Comparison of ENCODE assay signal across 22 cellular contexts in the genomic region with DNA sequence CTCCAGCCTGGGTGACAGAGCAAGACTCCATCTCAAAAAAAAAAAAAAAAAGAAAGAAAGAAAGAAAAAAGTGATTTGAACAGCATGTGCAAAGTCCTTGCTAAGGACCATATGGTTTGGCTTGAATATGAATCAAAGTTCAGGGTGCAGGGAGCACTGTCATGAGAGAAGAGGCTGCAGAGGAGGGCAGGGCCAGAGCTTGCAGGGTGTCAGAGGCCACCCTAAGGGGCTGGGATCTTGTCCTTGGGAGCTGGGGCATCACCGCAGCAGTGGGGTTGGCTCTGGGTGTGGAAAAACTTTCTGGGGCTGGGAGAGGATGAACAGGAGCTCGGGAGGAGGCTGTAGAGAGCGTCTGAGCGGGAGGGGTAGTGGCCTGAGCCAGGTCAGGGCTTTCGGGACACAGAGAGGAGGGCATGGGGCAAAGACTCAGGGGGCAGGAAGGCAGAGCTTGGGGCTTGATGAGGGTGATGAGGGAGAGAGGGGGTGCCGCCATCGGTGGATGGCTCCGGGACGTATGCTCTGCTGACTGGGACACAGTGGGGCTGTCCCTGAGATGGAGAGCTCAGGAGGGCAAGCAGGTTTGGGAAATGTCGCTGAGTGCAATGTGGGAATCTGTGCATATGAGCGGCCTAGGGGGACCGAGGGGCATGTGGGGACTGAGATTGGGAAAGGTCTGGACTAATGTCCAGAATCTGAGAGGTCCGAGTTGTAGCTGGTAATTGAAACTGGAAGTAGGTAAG. TPM values are rescaled to one million over a fixed set of nuclear protein-coding genes. Genes with fewer than 3 reads are reported as not detected.
DNase-seq lines count a peak whose midpoint lies in the region; ATAC-seq, FAIRE-seq and TF ChIP-seq lines count a peak whose summit lies in the region.
"Had no signal": no experiment of that assay in that cellular context is flagged by ENCODE, and none has a peak within 500 bp of the region (broad histone marks: within the 10 kb centered on the region; RNA-seq: fewer than 3 reads in every experiment).

No MANE protein-coding gene starts in this region.

- peaks cover 4% of the 10 kb centered on the region for H3K27me3 Mint-ChIP-seq in neural progenitor cell (ENCODE audit: insufficient read depth, low read depth)
- no peaks in the 10 kb centered on the region for H3K27me3 Mint-ChIP-seq in MCF 10A (ENCODE audit: insufficient read depth, unreplicated experiment)

- H3K27me3 ChIP-seq in K562 (ENCODE audit: control insufficient read depth in 2 of 2, insufficient read depth in 2 of 2, low read length in 2 of 2) = no peaks in the 10 kb centered on the region
- peaks cover 14% of the 10 kb centered on the region for H3K27me3 ChIP-seq in neural progenitor cell
- H3K27me3 ChIP-seq: SJSA1 had no signal

- no TSS peak for BruUV-seq in K562 (replicated peaks; lab: Mats Ljungman, UMichigan)
- no TSS peak for BruUV-seq in MCF 10A (replicated peaks; lab: Mats Ljungman, UMichigan)

- TF ChIP-seq CTCF in HEK293 (tag by site-specific recombination; IDR thresholded peaks at IDR 0.05) = no peak
- TF ChIP-seq CTCF in K562 (IDR thresholded peaks at IDR 0.05 in 2 of 3, conservative IDR thresholded peaks at IDR 0.05 in 1 of 3; ENCODE audit: insufficient read depth in 2 of 3, low read depth in 1 of 3, low read length in 3 of 3) = no peak
- TF ChIP-seq CTCF in neural progenitor cell (IDR thresholded peaks at IDR 0.05) = no peak
- TF ChIP-seq CTCF in MCF 10A (IDR thresholded peaks at IDR 0.05; ENCODE audit: unreplicated experiment) = no peak

- intact Hi-C loops in K562 (cut with micrococcal nuclease) (no loop called here), MCF 10A (cut with micrococcal nuclease) (no loop called here)

- H3K79me2 ChIP-seq in K562 (ENCODE audit: control insufficient read depth, insufficient read depth, low read length) = peaks cover 20% of the 10 kb centered on the region
- H3K79me2 ChIP-seq in neural progenitor cell (ENCODE audit: low read depth) = no peaks in the 10 kb centered on the region

- WGBS in K562 (ENCODE audit: insufficient coverage, low coverage, missing lambda C conversion rate) = 83% methylated on average over 13 of the region's 13 CpGs

- no peaks in the 10 kb centered on the region for H3K9me3 Mint-ChIP-seq in neural progenitor cell
- no peaks in the 10 kb centered on the region for H3K9me3 Mint-ChIP-seq in MCF 10A (ENCODE audit: unreplicated experiment)
- H3K9me3 Mint-ChIP-seq: IgD-negative memory B cell had no signal

- H3K27ac Mint-ChIP-seq in neural progenitor cell = peak overlapping the region; percentile 4
- no peak overlapping the region for H3K27ac Mint-ChIP-seq in MCF 10A (ENCODE audit: low read depth, unreplicated experiment)
- H3K27ac Mint-ChIP-seq: GM23338 had no signal

- H3K4me3 ChIP-seq in HEK293 (ENCODE audit: low read depth, low read length) = no peak overlapping the region
- no peak overlapping the region for H3K4me3 ChIP-seq in K562
- no peak overlapping the region for H3K4me3 ChIP-seq in neural progenitor cell
- H3K4me3 ChIP-seq: BLaER1 treated with 17β-estradiol and CSF1 and Interleukin-3, amounts not matched to agents 10 nM and 100 nM; GM12878; GM23338; SJSA1 had no signal

- H3K4me1 Mint-ChIP-seq in neural progenitor cell (peaks cover 24% of the 10 kb centered on the region), MCF 10A (ENCODE audit: insufficient read depth, unreplicated experiment) (peaks cover 7% of the 10 kb centered on the region)

- no peak overlapping the region for H3K27ac ChIP-seq in HEK293 (ENCODE audit: extremely low read depth, low read depth, low read length)
- H3K27ac ChIP-seq in K562 (ENCODE audit: extremely low read depth, low read depth, low read length) = no peak overlapping the region
- H3K27ac ChIP-seq in neural progenitor cell = no peak overlapping the region
- H3K27ac ChIP-seq: BLaER1 treated with 17β-estradiol and CSF1 and Interleukin-3, amounts not matched to agents 10 nM and 100 nM; SJSA1 had no signal

- CTCF ChIA-PET in HEK293 (lab: Yijun Ruan, JAX) = interaction anchor here (0.6 to 2.1 kb wide), 7 partner anchors 15 to 167 kb away, joined by 3 to 13 read pairs (median 4); partner anchors contain the start of gene RUVBL2
- CTCF ChIA-PET in K562 (lab: Yijun Ruan, JAX; ENCODE audit: low intra/inter-chr PET ratio) = no interaction called here
- CTCF ChIA-PET in MCF 10A (lab: Yijun Ruan, JAX) = interaction anchor here (0.7 to 1.5 kb wide), 3 partner anchors 43 to 497 kb away, joined by 3 to 5 read pairs (median 3); no protein-coding TSS in a partner anchor

- ATAC-seq in K562 (no peak), HG02610 (IDR thresholded peaks at IDR 0.05; ENCODE audit: unreplicated experiment) (no peak)
- ATAC-seq: GM12878, GM23338 had no signal

- H3K4me1 ChIP-seq in HEK293 (ENCODE audit: control insufficient read depth, insufficient read depth, low read length) (peaks cover 7% of the 10 kb centered on the region), K562 (replicated peaks in 1 of 2; ENCODE audit: control insufficient read depth in 2 of 2, insufficient read depth in 2 of 2, low read length in 2 of 2) (peaks cover 33 to 53% of the 10 kb centered on the region in 2 experiments), neural progenitor cell (peaks cover 3% of the 10 kb centered on the region)

- FAIRE-seq in K562 (lab: Jason Lieb, UNC) = no peak
- FAIRE-seq: GM12878, GM18507 had no signal

- H3K36me3 ChIP-seq in HEK293 (ENCODE audit: control insufficient read depth in 2 of 2, insufficient read depth in 1 of 2, low read length in 2 of 2) (no peaks in the 10 kb centered on the region), K562 (ENCODE audit: control insufficient read depth, insufficient read depth, low read length) (peaks cover 19% of the 10 kb centered on the region; the same call in 1 of the 3 replicates), neural progenitor cell (no peaks in the 10 kb centered on the region)

- no peak overlapping the region for H2AFZ ChIP-seq in K562 (ENCODE audit: low read depth, low read length)
- no peak overlapping the region for H2AFZ ChIP-seq in neural progenitor cell (replicated peaks)
- H2AFZ ChIP-seq: GM23338 had no signal

- no peak; the same call in 1 of the 2 replicates for TF ChIP-seq POLR2A in K562 (conservative IDR thresholded peaks at IDR 0.05)

- no peaks in the 10 kb centered on the region for H4K20me1 ChIP-seq in K562 (replicated peaks; ENCODE audit: control insufficient read depth, insufficient read depth, low read length)
- H4K20me1 ChIP-seq in neural progenitor cell (ENCODE audit: low read depth) = peaks cover 1% of the 10 kb centered on the region

- DNase-seq in K562 (ENCODE audit: extremely low read depth in 1 of 4, low spot score in 3 of 4) (peak in 1 of 4 experiments; percentile 4), neural progenitor cell (ENCODE audit: low spot score) (no peak), MCF 10A (ENCODE audit: unreplicated experiment) (no peak), inferior parietal cortex (ENCODE audit: extremely low spot score) (no peak)
- no peak for DNase-seq in stimulated activated CD8-positive, alpha-beta memory T cell treated with anti-CD3 and anti-CD28 coated beads, Interleukin-4, amount 100 ng/mL, for 48 hours
- DNase-seq: DMS 273 treated with DMSO at 0.1 percent for 48 hours, GDM1, NCI-H1417 treated with DMSO at 0.1 percent for 48 hours, NCI-H2029, NCI-H2171 treated with DMSO at 0.1 percent for 48 hours, NCI-H446 treated with DMSO at 0.1 percent for 48 hours, NCI-H748 treated with DMSO at 0.1 percent for 48 hours, OCI-M1 had no signal

- H3K9me1 ChIP-seq in K562 (ENCODE audit: control insufficient read depth, insufficient read depth, low read length) = no peaks in the 10 kb centered on the region

- in situ Hi-C loops in K562 (cut with MboI) = no loop called here

- POLR2A ChIA-PET in HEK293 (lab: Yijun Ruan, JAX) = interaction anchor here (0.6 to 1.5 kb wide), 3 partner anchors 11 to 26 kb away, joined by 4 to 7 read pairs (median 4); no protein-coding TSS in a partner anchor
- POLR2A ChIA-PET in K562 (lab: Yijun Ruan, JAX) = interaction anchor here (1.4 to 4.0 kb wide), 4 partner anchors 10 to 16 kb away, joined by 4 to 18 read pairs (median 8); no protein-coding TSS in a partner anchor
- POLR2A ChIA-PET in MCF 10A (lab: Yijun Ruan, JAX) = interaction anchor here (0.9 kb wide), 1 partner anchor 10 kb away, joined by 3 read pairs; no protein-coding TSS in a partner anchor

- peaks cover 4% of the 10 kb centered on the region for H3F3A ChIP-seq in neural progenitor cell (ENCODE audit: low read depth)

- peak overlapping the region in 1 of 2 experiments; percentile 81; a peak in 1 of 4 replicates for H3K9ac ChIP-seq in K562 (ENCODE audit: insufficient read depth in 1 of 2, low read depth in 2 of 2, low read length in 2 of 2)
- H3K9ac ChIP-seq in neural progenitor cell = no peak overlapping the region

- TF ChIP-seq EP300 in K562 (IDR thresholded peaks at IDR 0.05; ENCODE audit: low read length) = no peak

- H3K36me3 Mint-ChIP-seq in neural progenitor cell (no peaks in the 10 kb centered on the region), MCF 10A (ENCODE audit: insufficient read depth, unreplicated experiment) (no peaks in the 10 kb centered on the region)
- H3K36me3 Mint-ChIP-seq: IgD-negative memory B cell had no signal

- H3K4me3 Mint-ChIP-seq in neural progenitor cell = no peak overlapping the region
- no peak overlapping the region for H3K4me3 Mint-ChIP-seq in MCF 10A (ENCODE audit: unreplicated experiment)
- H3K4me3 Mint-ChIP-seq: GM23338 had no signal

- H3K9me3 ChIP-seq in HEK293 (ENCODE audit: control insufficient read depth, insufficient read depth, low read depth, low read length) (no peaks in the 10 kb centered on the region), K562 (replicated peaks; ENCODE audit: control insufficient read depth, insufficient read depth, low read depth, low read length) (no peaks in the 10 kb centered on the region), neural progenitor cell (ENCODE audit: low read depth) (no peaks in the 10 kb centered on the region)
- H3K9me3 ChIP-seq: BLaER1 treated with 17β-estradiol and CSF1 and Interleukin-3, amounts not matched to agents 10 nM and 100 nM; SJSA1 had no signal

- H3K4me2 ChIP-seq in K562 (ENCODE audit: insufficient read depth, low read length) (no peak overlapping the region), neural progenitor cell (no peak overlapping the region)
- H3K4me2 ChIP-seq: GM23338 had no signal

- no peak for TF ChIP-seq RAD21 in K562 (CRISPR knock-in tag; conservative IDR thresholded peaks at IDR 0.05 in 1 of 2, IDR thresholded peaks at IDR 0.05 in 1 of 2)

RNA-seq across cellular contexts. Expression of gene TRPM4, which starts 3.0 kb away (rescaled TPM):
- total RNA-seq in K562 (2011; cell fraction: chromatin; rRNA removed; ENCODE audit: low replicate concordance) = 86.3 and 161 TPM in 2 replicates
- total RNA-seq in K562 (2011; cell fraction: nucleolus; rRNA removed) = 82.0 and 87.9 TPM in 2 replicates
- 97.8 and 143 TPM in 2 replicates for total RNA-seq in K562 (2011; cell fraction: nucleoplasm; rRNA removed)
- 35.3 and 37.3 TPM in 2 replicates for total RNA-seq in K562 (2014; rRNA removed)
- 7.9 and 8.3 TPM in 2 replicates for total RNA-seq in K562 (2014; rRNA removed; fragmentation: Illumina TruSeq; extraction: Trizol)
- 15.0 and 15.2 TPM in 2 replicates for total RNA-seq in K562 (2015; rRNA removed; fragmentation: Illumina TruSeq; extraction: Trizol)
- 34.6 and 37.8 TPM in 2 replicates for total RNA-seq in K562 (2021)
- polyA plus RNA-seq in K562 (2011; rRNA removed) = 19.2 and 20.5 TPM in 2 replicates
- 21.6 and 37.6 TPM in 2 replicates for polyA plus RNA-seq in K562 (2011; cell fraction: cytosol; rRNA removed)
- 66.9 and 85.9 TPM in 2 replicates for polyA plus RNA-seq in K562 (2011; cell fraction: nucleus; rRNA removed)
- polyA plus RNA-seq in K562 (2012) = 26.9 and 31.4 TPM in 2 replicates
- 14.7 and 25.2 TPM in 2 replicates for polyA plus RNA-seq in K562 (2014; fragmentation: Illumina TruSeq; extraction: Trizol)
- polyA plus RNA-seq in K562 (2014; fragmentation: Nextera tagmentation; extraction: Ambion mirVana) = 1 to 10 TPM; 6.5 to 7.9 TPM
- 45.4 and 56.6 TPM in 2 replicates for polyA plus RNA-seq in K562 (2014; rRNA removed)
- 5.8 and 8.2 TPM in 2 replicates for polyA minus RNA-seq in K562 (2011; rRNA and poly(A)+ RNA removed)
- 14.5 and 15.4 TPM in 2 replicates for polyA minus RNA-seq in K562 (2011; cell fraction: cytosol; rRNA and poly(A)+ RNA removed)
- polyA minus RNA-seq in K562 (2011; cell fraction: nucleus; rRNA and poly(A)+ RNA removed) = 16.0 and 19.0 TPM in 2 replicates
- 3.1 and 11.2 TPM in 2 replicates for total RNA-seq in neural progenitor cell (ENCODE audit: low replicate concordance)
- total RNA-seq in MCF 10A (2022) = 21.2 and 21.4 TPM in 2 replicates
- polyA plus RNA-seq: IgD-negative memory B cell had no signal

RNA-seq across cellular contexts. Expression of gene HRC, which starts 5.4 kb away (rescaled TPM):
- total RNA-seq in K562 (2011; cell fraction: chromatin; rRNA removed; ENCODE audit: low replicate concordance) = 32.2 and 45.2 TPM in 2 replicates
- total RNA-seq in K562 (2011; cell fraction: nucleolus; rRNA removed) = 32.8 and 33.2 TPM in 2 replicates
- total RNA-seq in K562 (2011; cell fraction: nucleoplasm; rRNA removed) = 43.6 and 52.1 TPM in 2 replicates
- total RNA-seq in K562 (2014; rRNA removed) (15.6 and 20.8 TPM in 2 replicates), K562 (2014; rRNA removed; fragmentation: Illumina TruSeq; extraction: Trizol) (10.0 and 11.7 TPM in 2 replicates), K562 (2015; rRNA removed; fragmentation: Illumina TruSeq; extraction: Trizol) (15.9 and 16.1 TPM in 2 replicates), K562 (2021) (14.8 and 15.6 TPM in 2 replicates), neural progenitor cell (ENCODE audit: low replicate concordance) (0.31 TPM in 1 of 2 replicates, not detected in the other), MCF 10A (2022) (not detected in 2 replicates)
- polyA plus RNA-seq in K562 (2011; rRNA removed) (13.1 and 22.3 TPM in 2 replicates), K562 (2014; fragmentation: Illumina TruSeq; extraction: Trizol) (17.9 and 18.7 TPM in 2 replicates), K562 (2014; fragmentation: Nextera tagmentation; extraction: Ambion mirVana) (1 to 10 TPM in 1 of 2 experiments, under 1 TPM in 1; 0.66 to 1.2 TPM), K562 (2014; rRNA removed) (11.8 and 13.7 TPM in 2 replicates)
- 12.4 and 22.9 TPM in 2 replicates for polyA plus RNA-seq in K562 (2011; cell fraction: cytosol; rRNA removed)
- polyA plus RNA-seq in K562 (2011; cell fraction: nucleus; rRNA removed) = 28.6 and 29.0 TPM in 2 replicates
- polyA plus RNA-seq in K562 (2012) = 15.3 and 17.4 TPM in 2 replicates
- 18.4 and 24.8 TPM in 2 replicates for polyA minus RNA-seq in K562 (2011; rRNA and poly(A)+ RNA removed)
- polyA minus RNA-seq in K562 (2011; cell fraction: cytosol; rRNA and poly(A)+ RNA removed) = 7.2 and 13.7 TPM in 2 replicates
- 4.0 and 6.3 TPM in 2 replicates for polyA minus RNA-seq in K562 (2011; cell fraction: nucleus; rRNA and poly(A)+ RNA removed)
- total RNA-seq: GM12878, HT1080, SJSA1 had no signal
- polyA plus RNA-seq: IgD-negative memory B cell had no signal

RNA-seq across cellular contexts. Expression of gene PPFIA3, which starts 41.3 kb away (rescaled TPM):
- 69.7 and 96.7 TPM in 2 replicates for total RNA-seq in K562 (2011; cell fraction: chromatin; rRNA removed; ENCODE audit: low replicate concordance)
- total RNA-seq in K562 (2011; cell fraction: nucleolus; rRNA removed) = 59.0 and 65.5 TPM in 2 replicates
- total RNA-seq in K562 (2011; cell fraction: nucleoplasm; rRNA removed) = 60.3 and 89.2 TPM in 2 replicates
- total RNA-seq in K562 (2014; rRNA removed) (48.2 and 55.9 TPM in 2 replicates), K562 (2014; rRNA removed; fragmentation: Illumina TruSeq; extraction: Trizol) (10.3 and 11.5 TPM in 2 replicates), K562 (2015; rRNA removed; fragmentation: Illumina TruSeq; extraction: Trizol) (19.1 and 21.0 TPM in 2 replicates), K562 (2021) (47.5 and 53.0 TPM in 2 replicates), neural progenitor cell (ENCODE audit: low replicate concordance) (1.8 and 12.0 TPM in 2 replicates), MCF 10A (2022) (6.7 and 8.0 TPM in 2 replicates)
- polyA plus RNA-seq in K562 (2011; rRNA removed) (11.2 and 16.9 TPM in 2 replicates), K562 (2014; fragmentation: Illumina TruSeq; extraction: Trizol) (17.6 and 30.1 TPM in 2 replicates), K562 (2014; fragmentation: Nextera tagmentation; extraction: Ambion mirVana) (under 1 TPM; 0.10 to 0.29 TPM), K562 (2014; rRNA removed) (44.2 and 46.7 TPM in 2 replicates)
- polyA plus RNA-seq in K562 (2011; cell fraction: cytosol; rRNA removed) = 17.5 and 30.1 TPM in 2 replicates
- polyA plus RNA-seq in K562 (2011; cell fraction: nucleus; rRNA removed) = 52.6 and 77.1 TPM in 2 replicates
- 17.8 and 27.4 TPM in 2 replicates for polyA plus RNA-seq in K562 (2012)
- 11.1 and 17.2 TPM in 2 replicates for polyA minus RNA-seq in K562 (2011; rRNA and poly(A)+ RNA removed)
- polyA minus RNA-seq in K562 (2011; cell fraction: cytosol; rRNA and poly(A)+ RNA removed) = 9.8 and 20.9 TPM in 2 replicates
- polyA minus RNA-seq in K562 (2011; cell fraction: nucleus; rRNA and poly(A)+ RNA removed) = 27.1 and 32.9 TPM in 2 replicates
- polyA plus RNA-seq: IgD-negative memory B cell had no signal

RNA-seq across cellular contexts. Expression of gene C19orf73, which starts 41.7 kb away (rescaled TPM):
- total RNA-seq in K562 (2011; cell fraction: chromatin; rRNA removed; ENCODE audit: low replicate concordance) = 1.3 and 4.9 TPM in 2 replicates
- total RNA-seq in K562 (2011; cell fraction: nucleolus; rRNA removed) = 7.0 and 7.4 TPM in 2 replicates
- total RNA-seq in K562 (2011; cell fraction: nucleoplasm; rRNA removed) = 3.8 and 4.5 TPM in 2 replicates
- total RNA-seq in K562 (2014; rRNA removed) (4.7 and 7.4 TPM in 2 replicates), K562 (2014; rRNA removed; fragmentation: Illumina TruSeq; extraction: Trizol) (0.55 and 0.64 TPM in 2 replicates), K562 (2015; rRNA removed; fragmentation: Illumina TruSeq; extraction: Trizol) (1.4 and 2.1 TPM in 2 replicates), K562 (2021) (1.6 and 3.2 TPM in 2 replicates), neural progenitor cell (ENCODE audit: low replicate concordance) (1.7 TPM in 1 of 2 replicates, not detected in the other), MCF 10A (2022) (2.4 and 3.2 TPM in 2 replicates)
- polyA plus RNA-seq in K562 (2011; rRNA removed) (1.5 and 1.9 TPM in 2 replicates), K562 (2014; fragmentation: Illumina TruSeq; extraction: Trizol) (1.1 TPM in 2 replicates), K562 (2014; fragmentation: Nextera tagmentation; extraction: Ambion mirVana) (under 1 TPM; 0.08 to 0.32 TPM), K562 (2014; rRNA removed) (5.4 and 5.7 TPM in 2 replicates)
- 4.1 and 8.0 TPM in 2 replicates for polyA plus RNA-seq in K562 (2011; cell fraction: cytosol; rRNA removed)
- polyA plus RNA-seq in K562 (2011; cell fraction: nucleus; rRNA removed) = 4.8 and 7.5 TPM in 2 replicates
- 1.8 and 3.7 TPM in 2 replicates for polyA plus RNA-seq in K562 (2012)
- 0.69 and 0.74 TPM in 2 replicates for polyA minus RNA-seq in K562 (2011; rRNA and poly(A)+ RNA removed)
- polyA minus RNA-seq in K562 (2011; cell fraction: cytosol; rRNA and poly(A)+ RNA removed) = 1.6 and 3.3 TPM in 2 replicates
- polyA minus RNA-seq in K562 (2011; cell fraction: nucleus; rRNA and poly(A)+ RNA removed) = 4.0 and 4.2 TPM in 2 replicates

RNA-seq across cellular contexts. Expression of gene LIN7B, which starts 46.5 kb away (rescaled TPM):
- 18.4 and 32.9 TPM in 2 replicates for total RNA-seq in K562 (2011; cell fraction: chromatin; rRNA removed; ENCODE audit: low replicate concordance)
- 24.3 and 26.6 TPM in 2 replicates for total RNA-seq in K562 (2011; cell fraction: nucleolus; rRNA removed)
- 18.6 and 20.3 TPM in 2 replicates for total RNA-seq in K562 (2011; cell fraction: nucleoplasm; rRNA removed)
- total RNA-seq in K562 (2014; rRNA removed) (11.0 and 12.4 TPM in 2 replicates), K562 (2014; rRNA removed; fragmentation: Illumina TruSeq; extraction: Trizol) (1.1 and 1.6 TPM in 2 replicates), K562 (2015; rRNA removed; fragmentation: Illumina TruSeq; extraction: Trizol) (4.0 and 4.1 TPM in 2 replicates), K562 (2021) (9.2 and 9.6 TPM in 2 replicates), neural progenitor cell (ENCODE audit: low replicate concordance) (9.2 and 9.7 TPM in 2 replicates), MCF 10A (2022) (2.6 and 3.2 TPM in 2 replicates)
- polyA plus RNA-seq in K562 (2011; rRNA removed) (5.9 and 10.3 TPM in 2 replicates), K562 (2014; fragmentation: Illumina TruSeq; extraction: Trizol) (3.1 and 5.1 TPM in 2 replicates), K562 (2014; fragmentation: Nextera tagmentation; extraction: Ambion mirVana) (1 to 10 TPM in 1 of 2 experiments, under 1 TPM in 1; 0.89 to 1.4 TPM), K562 (2014; rRNA removed) (15.7 and 18.3 TPM in 2 replicates)
- polyA plus RNA-seq in K562 (2011; cell fraction: cytosol; rRNA removed) = 8.5 and 10.8 TPM in 2 replicates
- 36.2 and 41.7 TPM in 2 replicates for polyA plus RNA-seq in K562 (2011; cell fraction: nucleus; rRNA removed)
- 9.0 and 9.4 TPM in 2 replicates for polyA plus RNA-seq in K562 (2012)
- polyA minus RNA-seq in K562 (2011; rRNA and poly(A)+ RNA removed) = 3.4 and 4.1 TPM in 2 replicates
- 1.5 and 4.3 TPM in 2 replicates for polyA minus RNA-seq in K562 (2011; cell fraction: cytosol; rRNA and poly(A)+ RNA removed)
- 8.2 and 8.7 TPM in 2 replicates for polyA minus RNA-seq in K562 (2011; cell fraction: nucleus; rRNA and poly(A)+ RNA removed)
